1 cellular context compared by ENCODE assay signal in the genomic region with DNA sequence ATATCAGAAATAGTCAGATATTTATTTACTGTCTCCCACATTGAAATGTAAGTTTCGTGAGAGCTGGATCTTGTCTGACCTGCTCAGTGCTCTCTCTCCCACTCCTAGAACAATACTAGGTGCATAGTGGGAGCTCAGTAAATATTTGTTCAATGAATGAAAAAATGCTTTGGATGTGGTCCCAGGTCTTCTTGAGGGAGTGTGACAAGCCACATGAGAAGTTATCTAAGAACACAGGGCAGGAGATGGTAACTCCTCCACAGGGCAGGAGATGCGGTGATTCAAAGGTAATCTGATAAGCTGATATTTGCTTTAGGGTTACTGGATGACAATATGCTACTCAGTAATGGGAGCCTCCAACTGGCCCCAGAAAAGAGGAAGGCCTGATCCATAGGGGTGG.
TF ChIP-seq lines count a peak whose summit lies in the region.

No MANE protein-coding gene starts in this region.

TF ChIP-seq in HepG2, 621 proteins besides CTCF, POLR2A, EP300 and RAD21:
- TF ChIP-seq ZNF264 (CRISPR knock-in tag; IDR thresholded peaks at IDR 0.05) = no peak
- TF ChIP-seq, protein P1, sequence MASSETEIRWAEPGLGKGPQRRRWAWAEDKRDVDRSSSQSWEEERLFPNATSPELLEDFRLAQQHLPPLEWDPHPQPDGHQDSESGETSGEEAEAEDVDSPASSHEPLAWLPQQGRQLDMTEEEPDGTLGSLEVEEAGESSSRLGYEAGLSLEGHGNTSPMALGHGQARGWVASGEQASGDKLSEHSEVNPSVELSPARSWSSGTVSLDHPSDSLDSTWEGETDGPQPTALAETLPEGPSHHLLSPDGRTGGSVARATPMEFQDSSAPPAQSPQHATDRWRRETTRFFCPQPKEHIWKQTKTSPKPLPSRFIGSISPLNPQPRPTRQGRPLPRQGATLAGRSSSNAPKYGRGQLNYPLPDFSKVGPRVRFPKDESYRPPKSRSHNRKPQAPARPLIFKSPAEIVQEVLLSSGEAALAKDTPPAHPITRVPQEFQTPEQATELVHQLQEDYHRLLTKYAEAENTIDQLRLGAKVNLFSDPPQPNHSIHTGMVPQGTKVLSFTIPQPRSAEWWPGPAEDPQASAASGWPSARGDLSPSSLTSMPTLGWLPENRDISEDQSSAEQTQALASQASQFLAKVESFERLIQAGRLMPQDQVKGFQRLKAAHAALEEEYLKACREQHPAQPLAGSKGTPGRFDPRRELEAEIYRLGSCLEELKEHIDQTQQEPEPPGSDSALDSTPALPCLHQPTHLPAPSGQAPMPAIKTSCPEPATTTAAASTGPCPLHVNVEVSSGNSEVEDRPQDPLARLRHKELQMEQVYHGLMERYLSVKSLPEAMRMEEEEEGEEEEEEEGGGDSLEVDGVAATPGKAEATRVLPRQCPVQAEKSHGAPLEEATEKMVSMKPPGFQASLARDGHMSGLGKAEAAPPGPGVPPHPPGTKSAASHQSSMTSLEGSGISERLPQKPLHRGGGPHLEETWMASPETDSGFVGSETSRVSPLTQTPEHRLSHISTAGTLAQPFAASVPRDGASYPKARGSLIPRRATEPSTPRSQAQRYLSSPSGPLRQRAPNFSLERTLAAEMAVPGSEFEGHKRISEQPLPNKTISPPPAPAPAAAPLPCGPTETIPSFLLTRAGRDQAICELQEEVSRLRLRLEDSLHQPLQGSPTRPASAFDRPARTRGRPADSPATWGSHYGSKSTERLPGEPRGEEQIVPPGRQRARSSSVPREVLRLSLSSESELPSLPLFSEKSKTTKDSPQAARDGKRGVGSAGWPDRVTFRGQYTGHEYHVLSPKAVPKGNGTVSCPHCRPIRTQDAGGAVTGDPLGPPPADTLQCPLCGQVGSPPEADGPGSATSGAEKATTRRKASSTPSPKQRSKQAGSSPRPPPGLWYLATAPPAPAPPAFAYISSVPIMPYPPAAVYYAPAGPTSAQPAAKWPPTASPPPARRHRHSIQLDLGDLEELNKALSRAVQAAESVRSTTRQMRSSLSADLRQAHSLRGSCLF (CRISPR knock-in tag; IDR thresholded peaks at IDR 0.05; ENCODE audit: borderline replicate concordance) = no peak
- no peak for TF ChIP-seq SOX13 (IDR thresholded peaks at IDR 0.05)
- TF ChIP-seq SOX13 (CRISPR knock-in tag; conservative IDR thresholded peaks at IDR 0.05 in 1 of 2, IDR thresholded peaks at IDR 0.05 in 1 of 2) = 0 out of 4 replicates have a peak, but pooled peaks of 1 of the 2 experiments have one; percentile 14
- TF ChIP-seq, protein P2, sequence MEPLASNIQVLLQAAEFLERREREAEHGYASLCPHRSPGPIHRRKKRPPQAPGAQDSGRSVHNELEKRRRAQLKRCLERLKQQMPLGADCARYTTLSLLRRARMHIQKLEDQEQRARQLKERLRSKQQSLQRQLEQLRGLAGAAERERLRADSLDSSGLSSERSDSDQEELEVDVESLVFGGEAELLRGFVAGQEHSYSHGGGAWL (CRISPR knock-in tag; IDR thresholded peaks at IDR 0.05) = no peak
- no peak for TF ChIP-seq ZNF460 (CRISPR knock-in tag; IDR thresholded peaks at IDR 0.05; ENCODE audit: borderline replicate concordance)
- no peak for TF ChIP-seq MATR3 (CRISPR knock-in tag; IDR thresholded peaks at IDR 0.05)
- no peak for TF ChIP-seq PCBP2 (optimal IDR thresholded peaks at IDR 0.05; ENCODE audit: low read depth, low read length, poor library complexity, severe bottlenecking)
- TF ChIP-seq SNRNP70 (IDR thresholded peaks at IDR 0.05; ENCODE audit: low read depth, low read length) = no peak
- TF ChIP-seq PAX8 (CRISPR knock-in tag; IDR thresholded peaks at IDR 0.05; ENCODE audit: borderline replicate concordance) = no peak
- no peak for TF ChIP-seq IKZF1 (IDR thresholded peaks at IDR 0.05)
- no peak for TF ChIP-seq PHF8 (CRISPR knock-in tag; IDR thresholded peaks at IDR 0.05)
- no peak for TF ChIP-seq SP1 (IDR thresholded peaks at IDR 0.05)
- TF ChIP-seq SP1 (CRISPR knock-in tag; IDR thresholded peaks at IDR 0.05) = no peak
- no peak for TF ChIP-seq ZNF703 (CRISPR knock-in tag; IDR thresholded peaks at IDR 0.05; ENCODE audit: borderline replicate concordance)
- TF ChIP-seq, protein P3, sequence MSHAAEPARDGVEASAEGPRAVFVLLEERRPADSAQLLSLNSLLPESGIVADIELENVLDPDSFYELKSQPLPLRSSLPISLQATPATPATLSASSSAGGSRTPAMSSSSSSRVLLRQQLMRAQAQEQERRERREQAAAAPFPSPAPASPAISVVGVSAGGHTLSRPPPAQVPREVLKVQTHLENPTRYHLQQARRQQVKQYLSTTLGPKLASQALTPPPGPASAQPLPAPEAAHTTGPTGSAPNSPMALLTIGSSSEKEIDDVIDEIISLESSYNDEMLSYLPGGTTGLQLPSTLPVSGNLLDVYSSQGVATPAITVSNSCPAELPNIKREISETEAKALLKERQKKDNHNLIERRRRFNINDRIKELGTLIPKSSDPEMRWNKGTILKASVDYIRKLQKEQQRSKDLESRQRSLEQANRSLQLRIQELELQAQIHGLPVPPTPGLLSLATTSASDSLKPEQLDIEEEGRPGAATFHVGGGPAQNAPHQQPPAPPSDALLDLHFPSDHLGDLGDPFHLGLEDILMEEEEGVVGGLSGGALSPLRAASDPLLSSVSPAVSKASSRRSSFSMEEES (CRISPR knock-in tag; IDR thresholded peaks at IDR 0.05) = no peak
- peak; percentile 53; the same call in 1 of the 2 replicates for TF ChIP-seq TCF7 (IDR thresholded peaks at IDR 0.05; ENCODE audit: low read depth)
- no peak for TF ChIP-seq SP140L (CRISPR knock-in tag; IDR thresholded peaks at IDR 0.05; ENCODE audit: borderline replicate concordance)
- no peak for TF ChIP-seq ZNF317 (CRISPR knock-in tag; IDR thresholded peaks at IDR 0.05)
- TF ChIP-seq MED8 (CRISPR knock-in tag; IDR thresholded peaks at IDR 0.05; ENCODE audit: insufficient replicate concordance) = no peak
- no peak for TF ChIP-seq PRMT3 (CRISPR knock-in tag; IDR thresholded peaks at IDR 0.05; ENCODE audit: borderline replicate concordance, low read depth)
- no peak for TF ChIP-seq ZNF616 (CRISPR knock-in tag; IDR thresholded peaks at IDR 0.05; ENCODE audit: low read depth)
- no peak for TF ChIP-seq ZNF383 (CRISPR knock-in tag; IDR thresholded peaks at IDR 0.05; ENCODE audit: borderline replicate concordance)
- no peak for TF ChIP-seq FOXA1 (IDR thresholded peaks at IDR 0.05)
- TF ChIP-seq FOXA1 (CRISPR knock-in tag; IDR thresholded peaks at IDR 0.05) = 0 out of 2 replicates have a peak, but pooled peaks have one; percentile 22
- no peak for TF ChIP-seq DR1 (CRISPR knock-in tag; IDR thresholded peaks at IDR 0.05)
- TF ChIP-seq MED1 (CRISPR knock-in tag; IDR thresholded peaks at IDR 0.05) = no peak
